19 cellular contexts compared by ENCODE assay signal in the genomic region with DNA sequence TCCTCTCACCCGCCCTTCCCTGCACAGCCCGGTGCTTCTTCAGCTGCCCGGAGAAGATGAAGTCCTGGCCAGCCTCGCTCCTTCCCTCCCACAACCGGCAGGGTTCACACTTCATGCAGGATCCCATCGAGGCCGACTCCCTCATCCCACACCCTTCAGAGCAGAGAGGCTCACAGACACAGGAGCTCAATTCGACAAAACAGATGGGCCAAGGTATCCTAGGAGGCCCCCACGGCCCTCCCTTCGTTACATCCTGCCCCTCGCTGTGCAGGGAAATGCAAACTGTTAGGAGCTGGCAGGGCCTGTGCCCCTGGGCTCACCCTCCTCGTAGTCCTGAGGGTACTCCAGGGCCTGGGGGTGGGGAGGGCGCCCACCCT.
A peak's percentile ranks its signal among the peaks of the same experiment; 100 is the strongest.
DNase-seq lines count a peak whose midpoint lies in the region; ATAC-seq and TF ChIP-seq lines count a peak whose summit lies in the region.
"Had no signal": no experiment of that assay in that cellular context is flagged by ENCODE, and none has a peak within 500 bp of the region (broad histone marks: within the 10 kb centered on the region; RNA-seq: fewer than 3 reads in every experiment).

No MANE protein-coding gene starts in this region.

- no peaks in the 10 kb centered on the region for H3K27me3 Mint-ChIP-seq in activated T-cell treated with anti-CD3 and anti-CD28 coated beads, Interleukin-2, amount 50 U/mL, for 72 hours (ENCODE audit: low read depth)
- H3K27me3 Mint-ChIP-seq: activated naive CD8-positive, alpha-beta T cell treated with anti-CD3 and anti-CD28 coated beads for 36 hours; CD4-positive, CD25-positive, alpha-beta regulatory T cell; T-helper 17 cell had no signal

- 0 out of 2 replicates have a peak overlapping the region, but pooled peaks have one; percentile 7 for H3K9ac ChIP-seq in iPS-20b (ENCODE audit: low read depth, low read length)
- no peak overlapping the region for H3K9ac ChIP-seq in parathyroid adenoma

- H3K79me2 ChIP-seq in parathyroid adenoma = no peaks in the 10 kb centered on the region

- H3K9me3 ChIP-seq in right cardiac atrium (ENCODE audit: control insufficient read depth, low read length) (no peaks in the 10 kb centered on the region), iPS-20b (ENCODE audit: insufficient read depth, low read depth, low read length) (no peaks in the 10 kb centered on the region), parathyroid adenoma (ENCODE audit: control insufficient read depth, low read length) (no peaks in the 10 kb centered on the region), transverse colon (no peaks in the 10 kb centered on the region)
- H3K9me3 ChIP-seq: prostate gland, tibial nerve had no signal

- 59% methylated on average over 13 of the region's 13 CpGs for WGBS in right cardiac atrium
- 80% methylated on average over 13 of the region's 13 CpGs; no CpG with 5 or more reads in 1 of the 2 donors for WGBS in transverse colon (ENCODE audit: low coverage in 1 of 2), 2 donors

- H3K4me1 Mint-ChIP-seq in activated T-cell treated with anti-CD3 and anti-CD28 coated beads, Interleukin-2, amount 50 U/mL, for 72 hours (ENCODE audit: low read depth) = no peaks in the 10 kb centered on the region
- H3K4me1 Mint-ChIP-seq: activated naive CD8-positive, alpha-beta T cell treated with anti-CD3 and anti-CD28 coated beads for 36 hours; T-helper 17 cell had no signal

- H3K4me3 ChIP-seq in right cardiac atrium (ENCODE audit: low read length) (no peak overlapping the region), iPS-20b (ENCODE audit: low read length) (no peak overlapping the region), parathyroid adenoma (ENCODE audit: low read depth, low read length) (no peak overlapping the region), transverse colon (no peak overlapping the region)
- H3K4me3 ChIP-seq: dorsolateral prefrontal cortex, prostate gland, tibial nerve had no signal

- peaks cover 2 to 4% of the 10 kb centered on the region in 2 donors for H3K9me3 Mint-ChIP-seq in activated T-cell treated with anti-CD3 and anti-CD28 coated beads, Interleukin-2, amount 50 U/mL, for 72 hours
- H3K9me3 Mint-ChIP-seq: activated naive CD8-positive, alpha-beta T cell treated with anti-CD3 and anti-CD28 coated beads for 36 hours had no signal

- H3K27me3 ChIP-seq in right cardiac atrium (ENCODE audit: control insufficient read depth, insufficient read depth) (no peaks in the 10 kb centered on the region), iPS-20b (ENCODE audit: insufficient read depth, low read length) (no peaks in the 10 kb centered on the region), parathyroid adenoma (ENCODE audit: control insufficient read depth, insufficient read depth, low read length) (no peaks in the 10 kb centered on the region), transverse colon (no peaks in the 10 kb centered on the region)
- H3K27me3 ChIP-seq: brain microvascular endothelial cell, dorsolateral prefrontal cortex, tibial nerve had no signal

- H3K27ac ChIP-seq in right cardiac atrium (ENCODE audit: low read length) (no peak overlapping the region), iPS-20b (ENCODE audit: low read length) (no peak overlapping the region), parathyroid adenoma (no peak overlapping the region), transverse colon (no peak overlapping the region)
- H3K27ac ChIP-seq: brain microvascular endothelial cell, prostate gland, tibial nerve had no signal

- no peak for TF ChIP-seq CTCF in parathyroid adenoma (IDR thresholded peaks at IDR 0.05)
- no peak for TF ChIP-seq CTCF in transverse colon (IDR thresholded peaks at IDR 0.05)

- peak; percentile 13 to 44 for ATAC-seq in right cardiac atrium
- ATAC-seq in Right ventricle myocardium superior (ENCODE audit: poor library complexity) = no peak
- no peak for ATAC-seq in activated T-cell treated with anti-CD3 and anti-CD28 coated beads, Interleukin-2, amount 50 U/mL, for 72 hours (replicated peaks in 1 of 2)
- ATAC-seq in GM19324 (IDR thresholded peaks at IDR 0.05; ENCODE audit: low FRiP score, unreplicated experiment) = no peak
- ATAC-seq in HG02973 (IDR thresholded peaks at IDR 0.05; ENCODE audit: unreplicated experiment) = no peak
- ATAC-seq: T-helper 17 cell had no signal

- H2AFZ ChIP-seq in parathyroid adenoma = peak overlapping the region; percentile 22

- intact Hi-C loops in right cardiac atrium (cut with DNase I) = no loop called here
- intact Hi-C loops in Right ventricle myocardium superior (cut with DNase I) = no loop called here
- intact Hi-C loops in transverse colon (cut with DNase I; ENCODE audit: low total_unique reads) = no loop called here

- DNase-seq in right cardiac atrium (no peak), Right ventricle myocardium superior (no peak), transverse colon (no peak)
- no peak for DNase-seq in activated T-cell treated with anti-CD3 and anti-CD28 coated beads, Interleukin-2, amount 50 U/mL, for 72 hours
- DNase-seq: activated naive CD8-positive, alpha-beta T cell treated with anti-CD3 and anti-CD28 coated beads for 36 hours; brain microvascular endothelial cell; Kasumi-1; NCI-H1092 treated with DMSO at 0.1 percent for 48 hours; NCI-H524 treated with DMSO at 0.1 percent for 48 hours; stimulated activated CD4-positive, alpha-beta T cell treated with anti-CD3 and anti-CD28 coated beads, Interleukin-12 subunit alpha, Interleukin-12 subunit beta, amount 100 ng/mL, for 4 hours; T-helper 17 cell had no signal

- peaks cover 16% of the 10 kb centered on the region for H3K36me3 ChIP-seq in iPS-20b (ENCODE audit: insufficient read depth, low read depth, low read length)
- H3K36me3 ChIP-seq in parathyroid adenoma (ENCODE audit: control insufficient read depth, insufficient read depth, low read length) = no peaks in the 10 kb centered on the region
- no peaks in the 10 kb centered on the region for H3K36me3 ChIP-seq in transverse colon
- H3K36me3 ChIP-seq: brain microvascular endothelial cell, prostate gland had no signal

- peaks cover 1 to 9% of the 10 kb centered on the region in 2 donors for H3K36me3 Mint-ChIP-seq in activated T-cell treated with anti-CD3 and anti-CD28 coated beads, Interleukin-2, amount 50 U/mL, for 72 hours (ENCODE audit: insufficient read depth in 2 of 2)

- no peaks in the 10 kb centered on the region for H3K4me1 ChIP-seq in right cardiac atrium (ENCODE audit: control insufficient read depth, insufficient read depth, low read length)
- H3K4me1 ChIP-seq in iPS-20b (ENCODE audit: insufficient read depth, low read length) = peaks cover 5% of the 10 kb centered on the region
- H3K4me1 ChIP-seq in parathyroid adenoma = peaks cover 5% of the 10 kb centered on the region
- no peaks in the 10 kb centered on the region for H3K4me1 ChIP-seq in transverse colon
- H3K4me1 ChIP-seq: tibial nerve had no signal

- no peak overlapping the region for H3K4me2 ChIP-seq in parathyroid adenoma (ENCODE audit: low read length)

- TF ChIP-seq POLR2A in transverse colon (IDR thresholded peaks at IDR 0.05) = no peak

- in situ Hi-C loops in transverse colon (cut with MboI; ENCODE audit: low pct_ligation_motif_present in 1 of 4, low pct_unique_long_range_greater_than_20kb in 1 of 4, low sequenced_read_pairs in 3 of 4) = no loop called here

- H3K4me3 Mint-ChIP-seq in activated T-cell treated with anti-CD3 and anti-CD28 coated beads, Interleukin-2, amount 50 U/mL, for 72 hours = no peak overlapping the region
- H3K4me3 Mint-ChIP-seq: activated naive CD8-positive, alpha-beta T cell treated with anti-CD3 and anti-CD28 coated beads for 36 hours; CD4-positive, CD25-positive, alpha-beta regulatory T cell; T-helper 17 cell had no signal

- no peak for TF ChIP-seq EP300 in transverse colon (IDR thresholded peaks at IDR 0.05; ENCODE audit: low read depth)

- H3K27ac Mint-ChIP-seq in activated T-cell treated with anti-CD3 and anti-CD28 coated beads, Interleukin-2, amount 50 U/mL, for 72 hours = no peak overlapping the region
- H3K27ac Mint-ChIP-seq: activated naive CD8-positive, alpha-beta T cell treated with anti-CD3 and anti-CD28 coated beads for 36 hours; T-helper 17 cell had no signal

Comparison
In these comparisons a context has a peak if more than half of its experiments do, and no peak if none do; other contexts are left out.
1. ATAC-seq: peak in right cardiac atrium (2 of 2); none in Right ventricle myocardium superior (single experiment), activated T-cell treated with anti-CD3 and anti-CD28 coated beads, Interleukin-2, amount 50 U/mL, for 72 hours (0 of 2), GM19324 (single experiment) and HG02973 (single experiment).